In genomic region chr6:119259027-119259426, GRCh38 we compare ENCODE assay signal across 17 cellular contexts.
A peak's percentile ranks its signal among the peaks of the same experiment; 100 is the strongest.
DNase-seq lines count a peak whose midpoint lies in the region; ATAC-seq and TF ChIP-seq lines count a peak whose summit lies in the region.
"Had no signal": no experiment of that assay in that cellular context is flagged by ENCODE, and none has a peak within 500 bp of the region (broad histone marks: within the 10 kb centered on the region; RNA-seq: fewer than 3 reads in every experiment).

No MANE protein-coding gene starts in this region.

- H3K9me3 Mint-ChIP-seq in Caco-2 (ENCODE audit: unreplicated experiment) = peaks cover 6% of the 10 kb centered on the region

- H3K36me3 ChIP-seq in Caco-2 (ENCODE audit: control insufficient read depth, insufficient read depth, low read length) (no peaks in the 10 kb centered on the region), colonic mucosa (no peaks in the 10 kb centered on the region)
- H3K36me3 ChIP-seq: cardiac muscle cell, ovary, vagina had no signal

- no TSS peak for BruUV-seq in Caco-2 (replicated peaks; lab: Mats Ljungman, UMichigan)

- no peaks in the 10 kb centered on the region for H3K27me3 Mint-ChIP-seq in Caco-2 (ENCODE audit: insufficient read depth, unreplicated experiment)
- H3K27me3 Mint-ChIP-seq: activated B cell treated with CpG ODN at 0.5 μM for 24 hours; activated naive CD8-positive, alpha-beta T cell had no signal

- no peak overlapping the region for H3K9ac ChIP-seq in colonic mucosa (ENCODE audit: low read depth in 2 of 2, low read length in 2 of 2)

- peaks cover 21% of the 10 kb centered on the region for H3K4me1 Mint-ChIP-seq in Caco-2 (ENCODE audit: low read depth, unreplicated experiment)

- TF ChIP-seq POLR2A in lower leg skin (IDR thresholded peaks at IDR 0.05) = no peak

- WGBS in lower leg skin, 2 donors = 67 to 85% methylated on average over 1 of the region's 1 CpG

- peaks cover 17% of the 10 kb centered on the region for H3K4me1 ChIP-seq in Caco-2
- peaks cover 25% of the 10 kb centered on the region for H3K4me1 ChIP-seq in foreskin keratinocyte
- H3K4me1 ChIP-seq in colonic mucosa = no peaks in the 10 kb centered on the region

- H3K36me3 Mint-ChIP-seq in Caco-2 (ENCODE audit: insufficient read depth, unreplicated experiment) = no peaks in the 10 kb centered on the region

- POLR2A ChIA-PET in Caco-2 (lab: Charles Lee) = no interaction called here

- intact Hi-C loops in Caco-2 (cut with micrococcal nuclease; ENCODE audit: unreplicated experiment) = no loop called here
- intact Hi-C loops in colonic mucosa (cut with DNase I) = no loop called here
- intact Hi-C loops in lower leg skin (cut with DNase I; ENCODE audit: low total_unique reads) = no loop called here

- ATAC-seq in GM19351 (IDR thresholded peaks at IDR 0.05; ENCODE audit: unreplicated experiment) (peak; percentile 63), HG03520 (IDR thresholded peaks at IDR 0.05; ENCODE audit: unreplicated experiment) (peak; percentile 42), foreskin keratinocyte (peak; percentile 69)
- ATAC-seq: stimulated activated naive CD8-positive, alpha-beta T cell treated with anti-CD3 and anti-CD28 coated beads, Interleukin-15, Interleukin-2, amounts not matched to agents 100 U/mL and 50 U/mL, for 24 hours had no signal

- CTCF ChIA-PET in Caco-2 (lab: Charles Lee) = no interaction called here

- no peak for TF ChIP-seq CTCF in Caco-2 (IDR thresholded peaks at IDR 0.05; ENCODE audit: insufficient read depth in 1 of 2, low read depth in 1 of 2, low read length in 1 of 2, severe bottlenecking in 1 of 2, unreplicated experiment in 1 of 2)
- TF ChIP-seq CTCF in foreskin keratinocyte (conservative IDR thresholded peaks at IDR 0.05) = no peak
- TF ChIP-seq CTCF in colonic mucosa (IDR thresholded peaks at IDR 0.05) = no peak
- TF ChIP-seq CTCF in coronary artery (IDR thresholded peaks at IDR 0.05) = no peak
- TF ChIP-seq CTCF in lower leg skin (IDR thresholded peaks at IDR 0.05) = no peak

- H3K4me3 Mint-ChIP-seq in Caco-2 (ENCODE audit: unreplicated experiment) = no peak overlapping the region
- H3K4me3 Mint-ChIP-seq: activated B cell treated with CpG ODN at 0.5 μM for 24 hours; activated naive CD8-positive, alpha-beta T cell had no signal

- H3K4me3 ChIP-seq in Caco-2 (ENCODE audit: low read depth, low read length) (no peak overlapping the region), colonic mucosa (no peak overlapping the region), coronary artery (no peak overlapping the region), lower leg skin (ENCODE audit: low read depth, poor library complexity, severe bottlenecking) (no peak overlapping the region)
- H3K4me3 ChIP-seq: cardiac muscle cell, ovary, vagina had no signal

- no peaks in the 10 kb centered on the region for H3K9me3 ChIP-seq in Caco-2
- H3K9me3 ChIP-seq in colonic mucosa = no peaks in the 10 kb centered on the region
- H3K9me3 ChIP-seq: ovary, vagina had no signal

- peak overlapping the region; percentile 56 for H3K27ac Mint-ChIP-seq in Caco-2 (ENCODE audit: unreplicated experiment)
- H3K27ac Mint-ChIP-seq: activated B cell treated with CpG ODN at 0.5 μM for 24 hours; activated naive CD8-positive, alpha-beta T cell had no signal

- H3K27me3 ChIP-seq in Caco-2 (replicated peaks; ENCODE audit: control insufficient read depth, insufficient read depth, low read length) = no peaks in the 10 kb centered on the region
- no peaks in the 10 kb centered on the region for H3K27me3 ChIP-seq in foreskin keratinocyte
- H3K27me3 ChIP-seq in colonic mucosa = no peaks in the 10 kb centered on the region
- H3K27me3 ChIP-seq: cardiac muscle cell, ovary, vagina had no signal

- DNase-seq in Caco-2 (peak in 1 of 2 experiments; percentile 11), foreskin keratinocyte (peak in 1 of 2 donors; percentile 50), MV-4-11 (lab: John Stamatoyannopoulos, UW) (no peak), colonic mucosa (no peak), coronary artery (ENCODE audit: low spot score) (no peak), lower leg skin (ENCODE audit: low spot score in 2 of 2) (no peak)
- DNase-seq: ACHN; activated B cell treated with CpG ODN at 0.5 μM for 24 hours; NCI-H146; NCI-H446 treated with DMSO at 0.1 percent for 48 hours; ovary; stimulated activated naive CD8-positive, alpha-beta T cell treated with anti-CD3 and anti-CD28 coated beads, Interleukin-15, Interleukin-2, amounts not matched to agents 100 U/mL and 50 U/mL, for 24 hours had no signal

- H3K27ac ChIP-seq in foreskin keratinocyte (no peak overlapping the region), colonic mucosa (no peak overlapping the region), coronary artery (no peak overlapping the region)
- H3K27ac ChIP-seq: cardiac muscle cell, ovary, vagina had no signal
